Comparison of ENCODE assay signal across 8 cellular contexts in genomic region chr9:113011911-113012381, GRCh38. TPM values are rescaled to one million over a fixed set of nuclear protein-coding genes. Genes with fewer than 3 reads are reported as not detected.
DNase-seq lines count a peak whose midpoint lies in the region; FAIRE-seq and TF ChIP-seq lines count a peak whose summit lies in the region.

Gene ZNF883 (minus strand): TSS chr9:113012192.

- H3K4me1 ChIP-seq in ES-I3 (ENCODE audit: insufficient read depth, low read length) (no peaks in the 10 kb centered on the region), ascending aorta (no peaks in the 10 kb centered on the region), hepatocyte (ENCODE audit: insufficient read depth) (no peaks in the 10 kb centered on the region)

- H3K4me3 ChIP-seq in ascending aorta (peak within 1 kb of the TSS; percentile 31 to 36), hepatocyte (peak within 1 kb of the TSS; percentile 67)

- H3K27ac ChIP-seq in ascending aorta (no peak within 1 kb of the TSS), hepatocyte (no peak within 1 kb of the TSS)

- peak; percentile 89 for DNase-seq in NCI-H748 (lab: John Stamatoyannopoulos, UW; ENCODE audit: unreplicated experiment)
- no peak for DNase-seq in ascending aorta (ENCODE audit: low spot score in 2 of 2)
- DNase-seq in hepatocyte (ENCODE audit: low spot score), result peak; percentile 72
- peak; percentile 68 for DNase-seq in putamen (ENCODE audit: low spot score)
- no peak for DNase-seq in activated effector memory CD4-positive, alpha-beta T cell treated with Interleukin-2 at 50 U/mL for 16 hours
- DNase-seq in GF-D8 (lab: John Stamatoyannopoulos, UW), result no peak
- no peak for DNase-seq in HTR-8/SVneo (ENCODE audit: insufficient read length, low spot score)

- H2AFZ ChIP-seq in hepatocyte, result peak within 1 kb of the TSS; percentile 96

- H3K9me3 ChIP-seq in ES-I3 (ENCODE audit: control insufficient read depth, insufficient read depth, low read length), result peaks cover 4% of the 10 kb centered on the region; the same call in 1 of the 2 replicates
- H3K9me3 ChIP-seq in ascending aorta, result peaks cover 0 to 15% of the 10 kb centered on the region in 2 donors
- no peaks in the 10 kb centered on the region for H3K9me3 ChIP-seq in hepatocyte (ENCODE audit: low read depth)

- 25% methylated on average over 29 of the region's 30 CpGs for WGBS in hepatocyte (ENCODE audit: low lambda C conversion rate, missing lambda C conversion rate)

- intact Hi-C loops in ascending aorta (cut with DNase I), result no loop called here

- no peaks in the 10 kb centered on the region for H4K20me1 ChIP-seq in hepatocyte (ENCODE audit: insufficient read depth, poor library complexity, severe bottlenecking)

- H3K9me2 ChIP-seq in hepatocyte (replicated peaks; ENCODE audit: insufficient read depth), result no peaks in the 10 kb centered on the region

- H3K36me3 ChIP-seq in ES-I3 (ENCODE audit: insufficient read depth, low read length), result no peaks in the 10 kb centered on the region
- no peaks in the 10 kb centered on the region for H3K36me3 ChIP-seq in ascending aorta
- no peaks in the 10 kb centered on the region for H3K36me3 ChIP-seq in hepatocyte (replicated peaks; ENCODE audit: insufficient read depth, low read depth)

- no peaks in the 10 kb centered on the region for H3K79me2 ChIP-seq in hepatocyte

- TF ChIP-seq CTCF in ascending aorta (IDR thresholded peaks at IDR 0.05) (no peak), hepatocyte (IDR thresholded peaks at IDR 0.05; ENCODE audit: poor library complexity) (no peak)

- peak within 1 kb of the TSS; percentile 63 for H3K9ac ChIP-seq in ES-I3 (ENCODE audit: low read depth, low read length)

- H3K27me3 ChIP-seq in ascending aorta (no peaks in the 10 kb centered on the region), hepatocyte (no peaks in the 10 kb centered on the region)

- H3K4me2 ChIP-seq in hepatocyte, result peak within 1 kb of the TSS; percentile 76

- no peak for FAIRE-seq in HTR-8/SVneo (lab: Jason Lieb, UNC)

RNA-seq across cellular contexts. Expression of gene ZNF883, which starts in this region (rescaled TPM):
- total RNA-seq in ascending aorta (not detected), hepatocyte (2.8 and 5.7 TPM in 2 replicates)
- 3.4 and 4.1 TPM in 2 replicates for polyA plus RNA-seq in hepatocyte

Comparison
In these comparisons a context has a peak if more than half of its experiments do, and no peak if none do; other contexts are left out.
1. DNase-seq: peak in NCI-H748 (single experiment), hepatocyte (single experiment) and putamen (single experiment); none in ascending aorta (0 of 2), activated effector memory CD4-positive, alpha-beta T cell treated with Interleukin-2 at 50 U/mL for 16 hours (single experiment), GF-D8 (single experiment) and HTR-8/SVneo (single experiment).